In the genomic region with DNA sequence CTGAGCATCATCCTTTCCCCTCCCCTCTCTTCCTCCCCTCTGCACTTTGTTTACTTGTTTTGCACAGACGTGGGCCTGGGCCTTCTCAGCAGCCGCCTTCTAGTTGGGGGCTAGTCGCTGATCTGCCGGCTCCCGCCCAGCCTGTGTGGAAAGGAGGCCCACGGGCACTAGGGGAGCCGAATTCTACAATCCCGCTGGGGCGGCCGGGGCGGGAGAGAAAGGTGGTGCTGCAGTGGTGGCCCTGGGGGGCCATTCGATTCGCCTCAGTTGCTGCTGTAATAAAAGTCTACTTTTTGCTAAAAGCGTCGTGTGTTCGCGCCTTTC, we compare ENCODE assay signal across 1 cellular context.
TF ChIP-seq lines count a peak whose summit lies in the region.

No MANE protein-coding gene starts in this region.

TF ChIP-seq in IMR-90, 13 proteins besides CTCF, POLR2A, EP300 and RAD21:
- no peak for TF ChIP-seq MXI1 (IDR thresholded peaks at IDR 0.05; ENCODE audit: borderline replicate concordance, low read depth, low read length)
- no peak for TF ChIP-seq RCOR1 (IDR thresholded peaks at IDR 0.05; ENCODE audit: insufficient replicate concordance, low read length)
- TF ChIP-seq RFX5 (IDR thresholded peaks at IDR 0.05; ENCODE audit: low read depth, low read length): no peak
- TF ChIP-seq FOS (IDR thresholded peaks at IDR 0.05; ENCODE audit: low read depth, low read length): no peak
TF ChIP-seq in IMR-90: peak in this region for 0.
